11 cellular contexts compared by ENCODE assay signal in genomic region chr18:23114171-23114881, GRCh38. TPM values are rescaled to one million over a fixed set of nuclear protein-coding genes. Genes with fewer than 3 reads are reported as not detected.
DNase-seq lines count a peak whose midpoint lies in the region; ATAC-seq, FAIRE-seq and TF ChIP-seq lines count a peak whose summit lies in the region.
"Had no signal": no experiment of that assay in that cellular context is flagged by ENCODE, and none has a peak within 500 bp of the region (broad histone marks: within the 10 kb centered on the region; RNA-seq: fewer than 3 reads in every experiment).

No MANE protein-coding gene starts in this region.

- CTCF ChIA-PET in Panc1 (lab: Charles Lee), result no interaction called here

- H3K4me1 ChIP-seq in Panc1 (ENCODE audit: control insufficient read depth, insufficient read depth, low read length), result peaks cover 32% of the 10 kb centered on the region

- H3K27ac ChIP-seq in Panc1 (ENCODE audit: low read length), result peak overlapping the region; percentile 82
- H3K27ac ChIP-seq: heart right ventricle had no signal

- no peak for DNase-seq in Panc1 (ENCODE audit: low read depth, low spot score)
- DNase-seq in glomerular visceral epithelial cell (ENCODE audit: extremely low spot score), result peak; percentile 53
- DNase-seq in posterior cingulate gyrus, result peak in 6 of 10 donors; percentile 32 to 88 (median 51)
- DNase-seq in ecto neural progenitor cell (ENCODE audit: low spot score), result no peak
- DNase-seq in ureter (ENCODE audit: low spot score), result no peak
- no peak for DNase-seq in activated effector memory CD4-positive, alpha-beta T cell treated with anti-CD3 and anti-CD28 coated beads, Interleukin-2, amount 50 U/mL, for 16 hours
- DNase-seq: activated CD8-positive, alpha-beta memory T cell treated with anti-CD3 and anti-CD28 coated beads for 24 hours; heart right ventricle had no signal

- peak; percentile 69 for FAIRE-seq in G401.6 (lab: Jason Lieb, UNC)
- FAIRE-seq: H1 had no signal

- ATAC-seq in Panc1 (no peak), GM19395 (IDR thresholded peaks at IDR 0.05; ENCODE audit: unreplicated experiment) (no peak)

- H3K27me3 ChIP-seq in Panc1 (ENCODE audit: control insufficient read depth, insufficient read depth, low read length), result no peaks in the 10 kb centered on the region

- TF ChIP-seq CTCF in Panc1 (IDR thresholded peaks at IDR 0.05), result no peak

- intact Hi-C loops in Panc1 (cut with micrococcal nuclease; ENCODE audit: unreplicated experiment) (no loop called here), posterior cingulate gyrus (cut with DNase I) (no loop called here)

- H3K36me3 ChIP-seq in Panc1 (ENCODE audit: control insufficient read depth, insufficient read depth, low read length), result no peaks in the 10 kb centered on the region
- H3K36me3 ChIP-seq: heart right ventricle had no signal

- in situ Hi-C loops in Panc1 (cut with HindIII; ENCODE audit: low pct_unique_long_range_greater_than_20kb, low sequenced_read_pairs), result no loop called here

- H3K4me3 ChIP-seq in Panc1 (ENCODE audit: low read depth in 2 of 2, low read length in 2 of 2), result no peak overlapping the region; a peak in 1 of 4 replicates
- H3K4me3 ChIP-seq: heart right ventricle had no signal

- H3K9me3 ChIP-seq in Panc1 (ENCODE audit: control insufficient read depth, insufficient read depth, low read depth, low read length), result no peaks in the 10 kb centered on the region; the same call in 1 of the 2 replicates

- no TSS peak for BruUV-seq in Panc1 (replicated peaks; lab: Mats Ljungman, UMichigan)

- POLR2A ChIA-PET in Panc1 (lab: Charles Lee), result no interaction called here

RNA-seq across cellular contexts. Expression of gene CABLES1, which starts 21.0 kb away (rescaled TPM):
- total RNA-seq in Panc1 (2021; ENCODE audit: unreplicated experiment), result 66.4 TPM
- polyA plus RNA-seq in Panc1 (2012; ENCODE audit: insufficient read length), result 43.4 TPM
- total RNA-seq in ureter, result 8.1 TPM

Comparison
In these comparisons a context has a peak if more than half of its experiments do, and no peak if none do; other contexts are left out.
1. DNase-seq: peak in glomerular visceral epithelial cell (single experiment) and posterior cingulate gyrus (6 of 10); none in Panc1 (single experiment), ecto neural progenitor cell (single experiment), ureter (single experiment) and activated effector memory CD4-positive, alpha-beta T cell treated with anti-CD3 and anti-CD28 coated beads, Interleukin-2, amount 50 U/mL, for 16 hours (single experiment).